In genomic region chr7:75984130-75985008, GRCh38 we compare ENCODE assay signal across 17 cellular contexts.
"Had no signal": no experiment of that assay in that cellular context is flagged by ENCODE, and none has a peak within 500 bp of the region (broad histone marks: within the 10 kb centered on the region; RNA-seq: fewer than 3 reads in every experiment).

No MANE protein-coding gene starts in this region.

- H3K27ac ChIP-seq: body of pancreas, coronary artery, psoas muscle, thoracic aorta had no signal

- H3K36me3 Mint-ChIP-seq: activated naive CD4-positive, alpha-beta T cell treated with anti-CD3 and anti-CD28 coated beads, Interleukin-2, amount 50 U/mL, for 72 hours had no signal

- H3K9me3 Mint-ChIP-seq: activated CD8-positive, alpha-beta T cell treated with anti-CD3 and anti-CD28 coated beads for 36 hours; activated naive CD4-positive, alpha-beta T cell treated with anti-CD3 and anti-CD28 coated beads, Interleukin-2, amount 50 U/mL, for 72 hours; activated T-cell treated with anti-CD3 and anti-CD28 coated beads, Interleukin-2, amount 50 U/mL, for 4 hours; nephron progenitor cell; WTC11 had no signal

- H3K27ac Mint-ChIP-seq: activated CD8-positive, alpha-beta T cell treated with anti-CD3 and anti-CD28 coated beads for 36 hours; activated naive CD4-positive, alpha-beta T cell treated with anti-CD3 and anti-CD28 coated beads, Interleukin-2, amount 50 U/mL, for 72 hours; nephron progenitor cell; T-helper 17 cell; WTC11 had no signal

- H3K4me1 ChIP-seq: psoas muscle had no signal

- H3K27me3 Mint-ChIP-seq: activated CD8-positive, alpha-beta T cell treated with anti-CD3 and anti-CD28 coated beads for 36 hours; T-helper 17 cell had no signal

- H3K4me3 Mint-ChIP-seq: activated CD8-positive, alpha-beta T cell treated with anti-CD3 and anti-CD28 coated beads for 36 hours; activated T-cell treated with anti-CD3 and anti-CD28 coated beads, Interleukin-2, amount 50 U/mL, for 4 hours; nephron progenitor cell; T-helper 17 cell; WTC11 had no signal

- ATAC-seq: activated CD8-positive, alpha-beta T cell treated with anti-CD3 and anti-CD28 coated beads for 36 hours; activated naive CD4-positive, alpha-beta T cell treated with anti-CD3 and anti-CD28 coated beads, Interleukin-2, amount 50 U/mL, for 72 hours; activated T-cell treated with anti-CD3 and anti-CD28 coated beads, Interleukin-2, amount 50 U/mL, for 4 hours; body of pancreas; esophagus mucosa; sciatic nerve; T-helper 17 cell; WTC11 had no signal

- H3K4me3 ChIP-seq: body of pancreas, coronary artery, psoas muscle, thoracic aorta had no signal

- H3K9me3 ChIP-seq: body of pancreas, psoas muscle, thoracic aorta had no signal

- DNase-seq: activated CD4-positive, alpha-beta T cell treated with anti-CD3 and anti-CD28 coated beads for 4 hours; activated CD8-positive, alpha-beta T cell treated with anti-CD3 and anti-CD28 coated beads for 36 hours; activated effector memory CD4-positive, alpha-beta T cell treated with Interleukin-2 at 50 U/mL for 16 hours; activated T-cell treated with anti-CD3 and anti-CD28 coated beads, Interleukin-2, amount 50 U/mL, for 4 hours; amygdala; central memory CD4-positive, alpha-beta T cell; hippocampal formation; nephron progenitor cell; T-helper 17 cell had no signal

- H3K27me3 ChIP-seq: body of pancreas had no signal
